Comparison of ENCODE assay signal across 10 cellular contexts in the genomic region with DNA sequence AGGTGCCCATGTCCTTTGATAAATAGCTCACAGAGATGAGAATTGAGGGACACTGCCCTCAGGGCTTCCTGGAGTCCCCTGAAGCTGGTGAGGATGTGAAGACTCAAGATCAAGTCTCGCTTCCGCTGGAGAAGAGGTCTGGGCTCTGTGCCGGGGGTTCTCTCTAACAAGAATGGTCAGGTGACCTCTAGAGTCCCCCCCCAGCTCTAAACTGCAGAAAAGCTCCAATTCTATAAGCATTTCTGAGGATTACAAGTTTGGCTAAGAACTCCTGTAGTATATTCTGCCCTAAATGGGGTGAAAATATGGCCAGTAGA. TPM values are rescaled to one million over a fixed set of nuclear protein-coding genes. Genes with fewer than 3 reads are reported as not detected.
DNase-seq lines count a peak whose midpoint lies in the region; ATAC-seq and TF ChIP-seq lines count a peak whose summit lies in the region.
"Had no signal": no experiment of that assay in that cellular context is flagged by ENCODE, and none has a peak within 500 bp of the region (broad histone marks: within the 10 kb centered on the region; RNA-seq: fewer than 3 reads in every experiment).

No MANE protein-coding gene starts in this region.

- H3K4me1 ChIP-seq in breast epithelium: peaks cover 5% of the 10 kb centered on the region in 2 donors

- H3K4me3 Mint-ChIP-seq in stimulated activated naive CD8-positive, alpha-beta T cell treated with anti-CD3 and anti-CD28 coated beads, Interleukin-15, Interleukin-2, amounts not matched to agents 100 ng/mL and 50 ng/mL, for 24 hours: peak overlapping the region; percentile 72
- H3K4me3 Mint-ChIP-seq in nephron: no peak overlapping the region

- TF ChIP-seq CTCF in breast epithelium (IDR thresholded peaks at IDR 0.05) (no peak), nephron (IDR thresholded peaks at IDR 0.05; ENCODE audit: unreplicated experiment in 3 of 3) (no peak)

- no peaks in the 10 kb centered on the region for H3K27me3 Mint-ChIP-seq in stimulated activated naive CD8-positive, alpha-beta T cell treated with anti-CD3 and anti-CD28 coated beads, Interleukin-15, Interleukin-2, amounts not matched to agents 100 ng/mL and 50 ng/mL, for 24 hours
- H3K27me3 Mint-ChIP-seq in nephron (ENCODE audit: low read depth): no peaks in the 10 kb centered on the region
- H3K27me3 Mint-ChIP-seq: progenitor cell of endocrine pancreas had no signal

- no peak overlapping the region for H3K4me3 ChIP-seq in breast epithelium
- H3K4me3 ChIP-seq: K562 had no signal

- H3K27ac ChIP-seq in breast epithelium: peak overlapping the region; percentile 70 to 88

- no peak for DNase-seq in stimulated activated naive CD8-positive, alpha-beta T cell treated with anti-CD3 and anti-CD28 coated beads, Interleukin-15, Interleukin-2, amounts not matched to agents 100 U/mL and 50 U/mL, for 24 hours
- DNase-seq in breast epithelium (ENCODE audit: low spot score in 2 of 2) (no peak), H4 (ENCODE audit: low spot score) (no peak), SW480 (ENCODE audit: low spot score) (no peak), cerebellar nuclear complex (lab: John Stamatoyannopoulos, UW) (no peak), HT-29 (ENCODE audit: low spot score) (no peak)

- no peaks in the 10 kb centered on the region for H3K9me3 Mint-ChIP-seq in stimulated activated naive CD8-positive, alpha-beta T cell treated with anti-CD3 and anti-CD28 coated beads, Interleukin-15, Interleukin-2, amounts not matched to agents 100 ng/mL and 50 ng/mL, for 24 hours
- H3K9me3 Mint-ChIP-seq in nephron: no peaks in the 10 kb centered on the region

- H3K4me1 Mint-ChIP-seq in stimulated activated naive CD8-positive, alpha-beta T cell treated with anti-CD3 and anti-CD28 coated beads, Interleukin-15, Interleukin-2, amounts not matched to agents 100 ng/mL and 50 ng/mL, for 24 hours (ENCODE audit: low read depth): peaks cover 100% of the 10 kb centered on the region
- H3K4me1 Mint-ChIP-seq in nephron: peaks cover 82% of the 10 kb centered on the region

- H3K27me3 ChIP-seq in breast epithelium: no peaks in the 10 kb centered on the region

- peaks cover 12% of the 10 kb centered on the region for H3K36me3 Mint-ChIP-seq in stimulated activated naive CD8-positive, alpha-beta T cell treated with anti-CD3 and anti-CD28 coated beads, Interleukin-15, Interleukin-2, amounts not matched to agents 100 ng/mL and 50 ng/mL, for 24 hours (ENCODE audit: low read depth)
- H3K36me3 Mint-ChIP-seq in nephron (ENCODE audit: low read depth): peaks cover 12% of the 10 kb centered on the region

- H3K27ac Mint-ChIP-seq in stimulated activated naive CD8-positive, alpha-beta T cell treated with anti-CD3 and anti-CD28 coated beads, Interleukin-15, Interleukin-2, amounts not matched to agents 100 ng/mL and 50 ng/mL, for 24 hours: peak overlapping the region; percentile 92
- peak overlapping the region; percentile 88 to 92 (median 90) for H3K27ac Mint-ChIP-seq in nephron
- H3K27ac Mint-ChIP-seq: progenitor cell of endocrine pancreas had no signal

- intact Hi-C loops in breast epithelium (cut with DNase I; ENCODE audit: low total_unique reads): no loop called here

- H3K9me3 ChIP-seq in breast epithelium: no peaks in the 10 kb centered on the region

- ATAC-seq in stimulated activated naive CD8-positive, alpha-beta T cell treated with anti-CD3 and anti-CD28 coated beads, Interleukin-15, Interleukin-2, amounts not matched to agents 100 U/mL and 50 U/mL, for 24 hours: no peak

- no peak for TF ChIP-seq POLR2A in breast epithelium (IDR thresholded peaks at IDR 0.05)

- no peaks in the 10 kb centered on the region for H3K36me3 ChIP-seq in breast epithelium

RNA-seq across cellular contexts. Expression of a gene that starts 32.4 kb away (rescaled TPM):
- 10 to 100 TPM; 21.8 to 38.1 (median 29.2) TPM for total RNA-seq in breast epithelium
- 17.1 and 21.6 TPM in 2 replicates for total RNA-seq in H4 (2014; rRNA removed; shearing (Covaris generic))
- total RNA-seq in HT-29 (2014; rRNA removed; shearing (Covaris generic)): 35.5 and 41.8 TPM in 2 replicates
